ENCODE assay signal across 15 cellular contexts in the genomic region with DNA sequence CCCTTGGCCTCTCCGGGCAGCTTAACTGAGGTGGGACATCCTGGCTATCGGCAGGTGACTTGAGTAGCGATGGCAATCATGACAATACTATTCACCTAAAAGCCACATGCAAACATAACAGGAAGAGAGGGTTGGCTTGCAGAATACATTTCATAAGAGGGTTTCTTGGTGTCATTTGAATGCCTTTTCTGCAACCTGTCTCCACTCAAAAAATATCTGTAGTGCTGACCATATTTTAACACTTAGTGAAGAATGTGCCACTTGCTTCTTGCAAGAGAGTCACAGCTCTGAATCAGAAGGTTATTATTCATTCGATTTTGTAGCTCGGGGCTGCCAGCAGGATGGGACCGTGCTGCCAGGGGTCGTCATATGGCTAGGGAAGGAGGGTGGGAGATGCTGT.
A peak's percentile ranks its signal among the peaks of the same experiment; 100 is the strongest.
DNase-seq lines count a peak whose midpoint lies in the region; ATAC-seq and TF ChIP-seq lines count a peak whose summit lies in the region.
"Had no signal": no experiment of that assay in that cellular context is flagged by ENCODE, and none has a peak within 500 bp of the region (broad histone marks: within the 10 kb centered on the region; RNA-seq: fewer than 3 reads in every experiment).

No MANE protein-coding gene starts in this region.

- H4K8ac ChIP-seq in mesenchymal stem cell (ENCODE audit: low read length): no peak overlapping the region

- H3K36me3 ChIP-seq in RWPE2 (ENCODE audit: low read depth) (no peaks in the 10 kb centered on the region), mesenchymal stem cell (ENCODE audit: control insufficient read depth in 1 of 2, insufficient read depth in 2 of 2, low read depth in 1 of 2, low read length in 2 of 2) (no peaks in the 10 kb centered on the region), suprapubic skin (no peaks in the 10 kb centered on the region), right atrium auricular region (no peaks in the 10 kb centered on the region)
- H3K36me3 ChIP-seq: Peyer's patch had no signal

- H2AK5ac ChIP-seq in mesenchymal stem cell (ENCODE audit: low read length, severe bottlenecking): no peak overlapping the region

- H3K4me1 ChIP-seq in RWPE2 (ENCODE audit: insufficient read depth, poor library complexity, severe bottlenecking) (peaks cover 13% of the 10 kb centered on the region), mesenchymal stem cell (ENCODE audit: control insufficient read depth, insufficient read depth, low read depth, low read length) (no peaks in the 10 kb centered on the region), suprapubic skin (peaks cover 17% of the 10 kb centered on the region), right atrium auricular region (peaks cover 0 to 8% of the 10 kb centered on the region in 2 donors)
- H3K4me1 ChIP-seq: Peyer's patch had no signal

- no peak overlapping the region for H2BK12ac ChIP-seq in mesenchymal stem cell (ENCODE audit: low read length in 2 of 2)

- H3K4me3 ChIP-seq in RWPE2 (ENCODE audit: severe bottlenecking) (no peak overlapping the region), mesenchymal stem cell (ENCODE audit: insufficient read depth in 1 of 2, low read depth in 1 of 2, low read length in 2 of 2) (peak overlapping the region in 1 of 2 experiments; percentile 27), suprapubic skin (no peak overlapping the region), right atrium auricular region (no peak overlapping the region)
- H3K4me3 ChIP-seq: Peyer's patch had no signal

- no peak overlapping the region for H3K4me2 ChIP-seq in mesenchymal stem cell (ENCODE audit: low read length, poor library complexity, severe bottlenecking)

- no peak overlapping the region for H3K23ac ChIP-seq in mesenchymal stem cell (ENCODE audit: low read length in 2 of 2)

- no peak for TF ChIP-seq POLR2A in suprapubic skin (IDR thresholded peaks at IDR 0.05)

- no peak overlapping the region for H3K18ac ChIP-seq in mesenchymal stem cell (ENCODE audit: low read depth in 1 of 2, low read length in 2 of 2)

- no peak for TF ChIP-seq EP300 in suprapubic skin (IDR thresholded peaks at IDR 0.05)

- no peaks in the 10 kb centered on the region for H3K9me3 ChIP-seq in RWPE2 (ENCODE audit: severe bottlenecking)
- no peaks in the 10 kb centered on the region for H3K9me3 ChIP-seq in mesenchymal stem cell (ENCODE audit: control insufficient read depth, low read length)
- H3K9me3 ChIP-seq in suprapubic skin: no peaks in the 10 kb centered on the region
- H3K9me3 ChIP-seq in right atrium auricular region: no peaks in the 10 kb centered on the region
- H3K9me3 ChIP-seq: Peyer's patch had no signal

- no peak overlapping the region for H2AFZ ChIP-seq in mesenchymal stem cell (ENCODE audit: low read depth, low read length)

- peak overlapping the region; percentile 28 for H3K9ac ChIP-seq in mesenchymal stem cell (ENCODE audit: low read length)

- no peak overlapping the region for H3K14ac ChIP-seq in mesenchymal stem cell (ENCODE audit: low read length in 2 of 2)

- ATAC-seq in RWPE2 (ENCODE audit: low read depth): no peak

- no peak overlapping the region for H3K4ac ChIP-seq in mesenchymal stem cell (ENCODE audit: low read depth in 1 of 2, low read length in 2 of 2)

- no peak overlapping the region for H4K91ac ChIP-seq in mesenchymal stem cell (ENCODE audit: low read length)

- no peaks in the 10 kb centered on the region for H3K79me1 ChIP-seq in mesenchymal stem cell (replicated peaks; ENCODE audit: low read length, poor library complexity, severe bottlenecking)

- WGBS in mesenchymal stem cell: 83% methylated on average over 5 of the region's 7 CpGs
- 66% methylated on average over 7 of the region's 7 CpGs for WGBS in suprapubic skin

- TF ChIP-seq CTCF in RWPE2 (IDR thresholded peaks at IDR 0.05; ENCODE audit: poor library complexity, severe bottlenecking) (no peak), suprapubic skin (IDR thresholded peaks at IDR 0.05) (no peak), right atrium auricular region (IDR thresholded peaks at IDR 0.05) (no peak)

- DNase-seq in ELR (ENCODE audit: low read depth): peak; percentile 21
- no peak for DNase-seq in RWPE2 (ENCODE audit: low spot score)
- DNase-seq in mesenchymal stem cell: no peak
- no peak for DNase-seq in suprapubic skin (ENCODE audit: low spot score in 2 of 2)
- DNase-seq in NCI-H524 (lab: John Stamatoyannopoulos, UW): no peak
- no peak for DNase-seq in right atrium auricular region (ENCODE audit: low spot score)
- no peak for DNase-seq in globus pallidus (ENCODE audit: low spot score)
- DNase-seq: DMS153, HCEC 1CT, NCI-H146, NCI-H2107, NCI-H446, NCI-H748 treated with DMSO at 0.1 percent for 48 hours, Peyer's patch, SIG-M5 had no signal

- no peak overlapping the region for H2BK15ac ChIP-seq in mesenchymal stem cell (ENCODE audit: low read depth, poor library complexity, severe bottlenecking)

- H3K27me3 ChIP-seq in RWPE2 (ENCODE audit: insufficient read depth, poor library complexity, severe bottlenecking): no peaks in the 10 kb centered on the region
- H3K27me3 ChIP-seq in mesenchymal stem cell (ENCODE audit: control insufficient read depth in 1 of 2, insufficient read depth in 1 of 2, low read length in 2 of 2): no peaks in the 10 kb centered on the region
- no peaks in the 10 kb centered on the region for H3K27me3 ChIP-seq in suprapubic skin
- no peaks in the 10 kb centered on the region for H3K27me3 ChIP-seq in right atrium auricular region
- H3K27me3 ChIP-seq: Peyer's patch had no signal

- H2BK120ac ChIP-seq in mesenchymal stem cell (ENCODE audit: low read depth, low read length): no peak overlapping the region

- H2BK5ac ChIP-seq in mesenchymal stem cell (ENCODE audit: low read depth, low read length, poor library complexity, severe bottlenecking): no peak overlapping the region

- H3K27ac ChIP-seq in RWPE2 (ENCODE audit: poor library complexity, severe bottlenecking) (peak overlapping the region; percentile 65), mesenchymal stem cell (ENCODE audit: low read length, poor library complexity, severe bottlenecking) (no peak overlapping the region), suprapubic skin (peak overlapping the region; percentile 41), right atrium auricular region (no peak overlapping the region)
- H3K27ac ChIP-seq: Peyer's patch had no signal

Comparison
In these comparisons a context has a peak if more than half of its experiments do, and no peak if none do; other contexts are left out.
1. H3K27ac ChIP-seq: peak in RWPE2 (single experiment) and suprapubic skin (single experiment); none in mesenchymal stem cell (single experiment) and right atrium auricular region (0 of 2).